ENCODE assay signal across 1 cellular context in the genomic region with DNA sequence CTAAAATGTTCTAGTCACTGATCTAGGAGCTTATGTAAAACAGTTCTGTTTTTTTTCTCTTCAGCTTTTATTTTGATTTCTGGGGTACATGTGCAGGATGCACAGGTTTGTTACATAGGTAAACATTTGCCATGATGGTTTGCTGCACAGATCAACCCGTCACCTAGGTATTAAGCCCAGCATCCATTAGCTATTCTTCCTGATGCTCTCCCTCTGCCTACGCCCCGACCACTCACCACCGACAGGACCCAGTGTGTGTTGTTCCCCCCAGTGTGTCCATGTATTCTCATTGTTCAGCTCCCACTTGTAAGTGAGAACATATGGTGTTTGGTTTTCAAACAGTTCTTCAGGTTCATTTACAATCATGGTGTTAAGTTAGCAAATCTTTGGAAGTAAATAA.
TF ChIP-seq lines count a peak whose summit lies in the region.

No MANE protein-coding gene starts in this region.

TF ChIP-seq in K562, 482 proteins besides CTCF, POLR2A, EP300 and RAD21 (continued from another document):
- TF ChIP-seq BCLAF1 (IDR thresholded peaks at IDR 0.05; ENCODE audit: borderline replicate concordance in 1 of 2, control insufficient read depth in 1 of 2, low read depth in 2 of 2, low read length in 1 of 2) (peak in 1 of 2 experiments; percentile 90; a peak in 1 of 4 replicates), HBP1 (CRISPR knock-in tag; IDR thresholded peaks at IDR 0.05) (0 out of 2 replicates have a peak, but pooled peaks have one; percentile 40), CHCHD3 (CRISPR knock-in tag; IDR thresholded peaks at IDR 0.05) (peak; percentile 95), HDAC1 (IDR thresholded peaks at IDR 0.05) (no peak), PTTG1 (tag; IDR thresholded peaks at IDR 0.05; ENCODE audit: low read depth) (no peak), RUNX1 (IDR thresholded peaks at IDR 0.05; ENCODE audit: low read depth) (no peak), NCOA6 (IDR thresholded peaks at IDR 0.05) (no peak)
- TF ChIP-seq, protein P1, sequence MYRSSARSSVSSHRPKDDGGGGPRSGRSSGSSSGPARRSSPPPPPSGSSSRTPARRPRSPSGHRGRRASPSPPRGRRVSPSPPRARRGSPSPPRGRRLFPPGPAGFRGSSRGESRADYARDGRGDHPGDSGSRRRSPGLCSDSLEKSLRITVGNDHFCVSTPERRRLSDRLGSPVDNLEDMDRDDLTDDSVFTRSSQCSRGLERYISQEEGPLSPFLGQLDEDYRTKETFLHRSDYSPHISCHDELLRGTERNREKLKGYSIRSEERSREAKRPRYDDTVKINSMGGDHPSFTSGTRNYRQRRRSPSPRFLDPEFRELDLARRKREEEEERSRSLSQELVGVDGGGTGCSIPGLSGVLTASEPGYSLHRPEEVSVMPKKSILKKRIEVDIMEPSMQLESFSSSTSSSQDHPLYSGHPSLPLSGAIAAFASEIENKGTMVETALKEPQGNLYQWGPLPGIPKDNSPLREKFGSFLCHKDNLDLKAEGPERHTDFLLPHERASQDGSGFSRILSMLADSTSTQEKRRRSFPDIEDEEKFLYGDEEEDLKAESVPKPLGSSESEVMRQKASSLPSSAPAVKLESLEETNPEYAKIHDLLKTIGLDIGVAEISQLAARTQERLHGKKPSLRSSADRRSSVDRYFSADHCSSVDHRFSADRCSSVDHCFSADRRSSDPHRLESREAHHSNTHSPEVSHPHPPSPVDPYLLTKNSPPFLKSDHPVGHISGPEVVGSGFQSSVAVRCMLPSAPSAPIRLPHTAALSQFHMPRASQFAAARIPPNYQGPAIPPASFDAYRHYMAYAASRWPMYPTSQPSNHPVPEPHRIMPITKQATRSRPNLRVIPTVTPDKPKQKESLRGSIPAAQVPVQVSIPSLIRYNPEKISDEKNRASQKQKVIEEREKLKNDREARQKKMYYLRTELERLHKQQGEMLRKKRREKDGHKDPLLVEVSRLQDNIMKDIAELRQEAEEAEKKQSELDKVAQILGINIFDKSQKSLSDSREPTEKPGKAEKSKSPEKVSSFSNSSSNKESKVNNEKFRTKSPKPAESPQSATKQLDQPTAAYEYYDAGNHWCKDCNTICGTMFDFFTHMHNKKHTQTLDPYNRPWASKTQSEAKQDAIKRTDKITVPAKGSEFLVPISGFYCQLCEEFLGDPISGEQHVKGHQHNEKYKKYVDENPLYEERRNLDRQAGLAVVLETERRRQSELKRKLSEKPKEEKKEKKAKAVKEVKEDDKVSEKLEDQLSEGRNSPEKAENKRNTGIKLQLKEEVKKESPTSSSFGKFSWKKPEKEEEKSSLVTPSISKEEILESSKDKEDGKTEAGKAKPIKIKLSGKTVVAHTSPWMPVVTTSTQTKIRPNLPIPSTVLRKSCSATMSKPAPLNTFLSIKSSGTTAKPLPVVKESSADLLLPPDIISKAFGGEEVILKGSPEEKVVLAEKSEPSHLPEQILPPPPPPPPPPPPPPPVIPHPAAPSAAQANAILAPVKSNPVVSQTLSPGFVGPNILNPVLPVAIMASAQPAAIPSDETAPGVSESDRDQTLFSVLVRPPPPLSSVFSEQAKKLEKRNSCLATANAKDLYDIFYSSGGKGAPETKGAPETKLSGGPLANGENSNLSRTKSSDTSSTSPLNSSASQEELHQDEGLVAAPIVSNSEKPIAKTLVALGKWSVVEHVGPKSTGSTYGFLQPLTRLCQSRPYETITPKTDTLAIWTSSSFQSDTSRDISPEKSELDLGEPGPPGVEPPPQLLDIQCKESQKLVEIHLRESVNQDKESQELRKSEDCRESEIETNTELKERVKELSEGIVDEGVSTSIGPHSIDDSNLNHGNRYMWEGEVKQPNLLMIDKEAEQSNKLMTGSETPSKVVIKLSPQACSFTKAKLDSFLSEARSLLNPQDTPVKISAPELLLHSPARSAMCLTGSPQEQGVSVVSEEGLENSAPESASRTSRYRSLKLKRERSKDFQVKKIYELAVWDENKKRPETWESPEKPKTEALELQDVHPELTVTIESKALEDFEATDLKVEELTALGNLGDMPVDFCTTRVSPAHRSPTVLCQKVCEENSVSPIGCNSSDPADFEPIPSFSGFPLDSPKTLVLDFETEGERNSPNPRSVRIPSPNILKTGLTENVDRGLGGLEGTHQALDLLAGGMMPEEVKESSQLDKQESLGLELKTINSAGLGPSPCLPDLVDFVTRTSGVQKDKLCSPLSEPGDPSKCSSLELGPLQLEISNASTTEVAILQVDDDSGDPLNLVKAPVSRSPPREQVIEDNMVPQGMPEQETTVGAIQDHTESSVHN (IDR thresholded peaks at IDR 0.05; ENCODE audit: borderline replicate concordance in 1 of 2, low read depth in 1 of 2), result no peak
